Comparison of ENCODE assay signal across 12 cellular contexts in the genomic region with DNA sequence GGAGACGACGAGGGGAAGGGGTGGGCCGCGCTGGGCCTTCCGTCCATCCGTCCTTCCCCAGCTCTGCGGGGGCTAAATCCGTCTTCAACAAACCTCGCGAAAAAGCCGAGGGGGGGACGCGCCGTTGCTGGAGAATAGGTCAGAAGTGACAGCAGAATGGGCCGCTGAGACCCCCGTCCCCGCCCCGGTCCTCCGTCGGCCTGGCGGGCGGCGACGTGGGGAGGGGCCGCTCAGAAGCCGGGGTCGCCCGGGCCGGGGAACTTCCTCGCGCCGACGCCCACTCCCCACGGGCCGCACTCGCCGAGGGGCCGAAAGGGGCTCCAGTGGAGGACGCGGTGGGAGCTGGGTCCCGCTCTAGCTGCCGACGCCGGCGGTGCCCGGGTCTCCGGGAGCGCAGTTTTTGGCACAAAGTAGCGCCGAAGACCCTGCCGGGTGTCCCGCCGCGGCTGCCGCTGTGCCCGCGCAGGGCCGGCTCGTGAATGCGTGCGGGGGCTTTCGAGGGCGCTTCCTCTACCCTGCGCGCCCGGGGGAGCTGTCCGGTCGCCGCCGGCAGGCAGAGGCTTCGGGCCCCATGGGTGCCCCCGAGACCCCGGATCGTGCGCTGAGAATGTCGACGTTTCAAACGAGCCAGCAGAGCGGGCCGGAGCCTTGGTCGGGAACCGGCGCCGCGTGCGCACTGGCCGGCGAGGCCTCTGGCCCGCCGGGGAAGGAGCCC. TPM values are rescaled to one million over a fixed set of nuclear protein-coding genes. Genes with fewer than 3 reads are reported as not detected.
A peak's percentile ranks its signal among the peaks of the same experiment; 100 is the strongest.
DNase-seq lines count a peak whose midpoint lies in the region; FAIRE-seq and TF ChIP-seq lines count a peak whose summit lies in the region.
"Had no signal": no experiment of that assay in that cellular context is flagged by ENCODE, and none has a peak within 500 bp of the region (broad histone marks: within the 10 kb centered on the region; RNA-seq: fewer than 3 reads in every experiment).

No MANE protein-coding gene starts in this region.

- no peak for TF ChIP-seq CTCF in choroid plexus epithelial cell (conservative IDR thresholded peaks at IDR 0.05; ENCODE audit: low read depth, low read length)

- H3K36me3 ChIP-seq in HUES64 (ENCODE audit: insufficient read depth, low read length) = no peaks in the 10 kb centered on the region

- no peaks in the 10 kb centered on the region for H3K9me3 ChIP-seq in HUES64 (ENCODE audit: insufficient read depth, low read depth, low read length)
- H3K9me3 ChIP-seq: SJSA1 had no signal

- H3K4me3 ChIP-seq in HUES64 (ENCODE audit: low read length) (peak overlapping the region; percentile 97), choroid plexus epithelial cell (ENCODE audit: low read depth, low read length) (peak overlapping the region; percentile 88), skin epidermis (peak overlapping the region; percentile 13 to 81 (median 57))
- H3K4me3 ChIP-seq: SJSA1 had no signal

- no peak for DNase-seq in choroid plexus epithelial cell (ENCODE audit: low read depth)
- peak; percentile 56 for DNase-seq in left kidney (ENCODE audit: low read depth, low spot score)
- no peak for DNase-seq in activated CD8-positive, alpha-beta memory T cell treated with anti-CD3 and anti-CD28 coated beads for 24 hours
- no peak for DNase-seq in NCI-H2107 treated with DMSO at 0.1 percent for 48 hours (lab: John Stamatoyannopoulos, UW; ENCODE audit: unreplicated experiment)
- no peak for DNase-seq in GM12891 (ENCODE audit: insufficient read length, low spot score)
- no peak for DNase-seq in cerebellum (ENCODE audit: low spot score)
- DNase-seq: activated effector memory CD4-positive, alpha-beta T cell treated with Interleukin-2 at 50 U/mL for 16 hours; GOT3; stimulated activated naive CD8-positive, alpha-beta T cell treated with anti-CD3 and anti-CD28 coated beads, Interleukin-15, amount 100 ng/mL, for 72 hours had no signal

- H3K9ac ChIP-seq in HUES64 (ENCODE audit: low read depth, low read length) = peak overlapping the region; percentile 95

- FAIRE-seq in GM12891 (lab: Jason Lieb, UNC) = no peak

- no peak for TF ChIP-seq POLR2A in GM12891 (IDR thresholded peaks at IDR 0.05; ENCODE audit: low read depth, low read length)

- peaks cover 66% of the 10 kb centered on the region for H3K27me3 ChIP-seq in HUES64 (ENCODE audit: insufficient read depth, low read length)
- H3K27me3 ChIP-seq: SJSA1 had no signal

- H3K27ac ChIP-seq in HUES64 (ENCODE audit: low read depth, low read length) (no peak overlapping the region; the same call in 1 of the 2 replicates), skin epidermis (peak overlapping the region; percentile 48 to 98 (median 93))
- H3K27ac ChIP-seq: SJSA1 had no signal

- peaks cover 31% of the 10 kb centered on the region for H3K4me1 ChIP-seq in HUES64 (ENCODE audit: insufficient read depth, low read length)

- 1% methylated on average over 90 of the region's 90 CpGs for WGBS in HUES64

TF ChIP-seq in GM12891, 5 proteins besides CTCF, POLR2A, EP300 and RAD21:
- TF ChIP-seq POU2F2 (IDR thresholded peaks at IDR 0.05; ENCODE audit: low read depth, low read length) = no peak
- TF ChIP-seq POLR2AphosphoS5 (IDR thresholded peaks at IDR 0.05; ENCODE audit: low read depth, low read length) = no peak
- TF ChIP-seq TAF1 (IDR thresholded peaks at IDR 0.05; ENCODE audit: low read depth, low read length) = no peak
- no peak for TF ChIP-seq SPI1 (IDR thresholded peaks at IDR 0.05; ENCODE audit: low read depth, low read length)
- TF ChIP-seq PAX5 (IDR thresholded peaks at IDR 0.05; ENCODE audit: insufficient read depth, low read length, severe bottlenecking) = no peak

RNA-seq across cellular contexts. Expression of a gene that starts 46.4 kb away (rescaled TPM):
- polyA plus RNA-seq in HUES64 (2013, experiment 1 of 2) = 22.2 TPM
- polyA plus RNA-seq in HUES64 (2013, experiment 2 of 2) = 20.5 TPM
- polyA plus RNA-seq in GM12891 (2012; ENCODE audit: low read depth, missing spikeins) = 30.0 TPM
- total RNA-seq in cerebellum = 20.4 TPM

RNA-seq across cellular contexts. Expression of a gene that starts 53.8 kb away (rescaled TPM):
- 7.8 TPM for polyA plus RNA-seq in HUES64 (2013, experiment 1 of 2)
- polyA plus RNA-seq in HUES64 (2013, experiment 2 of 2) = 12.9 TPM
- polyA plus RNA-seq in GM12891 (2012; ENCODE audit: low read depth, missing spikeins) = 0.01 TPM
- total RNA-seq in cerebellum = 20.5 TPM
